ENCODE assay signal across 8 cellular contexts in genomic region chr14:57533214-57533613, GRCh38. TPM values are rescaled to one million over a fixed set of nuclear protein-coding genes. Genes with fewer than 3 reads are reported as not detected.
DNase-seq lines count a peak whose midpoint lies in the region; ATAC-seq, FAIRE-seq and TF ChIP-seq lines count a peak whose summit lies in the region.

No MANE protein-coding gene starts in this region.

- peaks cover 5% of the 10 kb centered on the region for H3K4me1 Mint-ChIP-seq in neural progenitor cell

- H3K27ac Mint-ChIP-seq in neural progenitor cell = no peak overlapping the region

- H4K8ac ChIP-seq in IMR-90 (ENCODE audit: low read depth in 2 of 2, low read length in 2 of 2) = no peak overlapping the region

- ATAC-seq in heart right ventricle (no peak), right cardiac atrium (no peak), IMR-90 (ENCODE audit: low read depth) (no peak), K562 (no peak), HG02571 (IDR thresholded peaks at IDR 0.05; ENCODE audit: unreplicated experiment) (no peak)

- no peaks in the 10 kb centered on the region for H3F3A ChIP-seq in neural progenitor cell (ENCODE audit: low read depth)

- WGBS in heart right ventricle, 2 donors = 63 to 78% methylated on average over 1 of the region's 1 CpG
- 71% methylated on average over 1 of the region's 1 CpG for WGBS in right cardiac atrium
- 83% methylated on average over 1 of the region's 1 CpG; no CpG with 5 or more reads in 1 of the 2 experiments for WGBS in IMR-90 (ENCODE audit: extremely low coverage in 2 of 2, insufficient read length in 1 of 2), 2 experiments
- 0% methylated on average over 1 of the region's 1 CpG for WGBS in K562 (ENCODE audit: insufficient coverage, low coverage, missing lambda C conversion rate)

- H3K4me2 ChIP-seq in IMR-90 (ENCODE audit: low read depth, low read length) (no peak overlapping the region), K562 (ENCODE audit: insufficient read depth, low read length) (no peak overlapping the region), neural progenitor cell (no peak overlapping the region)

- no peaks in the 10 kb centered on the region for H3K79me2 ChIP-seq in K562 (ENCODE audit: control insufficient read depth, insufficient read depth, low read length)
- no peaks in the 10 kb centered on the region for H3K79me2 ChIP-seq in neural progenitor cell (ENCODE audit: low read depth)

- H3K4ac ChIP-seq in IMR-90 (ENCODE audit: low read depth, low read length) = no peak overlapping the region

- TF ChIP-seq POLR2A in IMR-90 (IDR thresholded peaks at IDR 0.05; ENCODE audit: low read depth, low read length) (no peak), K562 (conservative IDR thresholded peaks at IDR 0.05) (no peak)

- H3K4me1 ChIP-seq in heart right ventricle (no peaks in the 10 kb centered on the region), right cardiac atrium (ENCODE audit: control insufficient read depth, insufficient read depth, low read length) (no peaks in the 10 kb centered on the region), IMR-90 (ENCODE audit: control insufficient read depth, insufficient read depth, low read length) (no peaks in the 10 kb centered on the region), K562 (replicated peaks in 1 of 2; ENCODE audit: control insufficient read depth in 2 of 2, insufficient read depth in 2 of 2, low read length in 2 of 2) (no peaks in the 10 kb centered on the region), neural progenitor cell (no peaks in the 10 kb centered on the region)

- no peak overlapping the region for H3K23ac ChIP-seq in IMR-90 (ENCODE audit: low read depth, low read length)

- H3K9me3 Mint-ChIP-seq in neural progenitor cell = peaks cover 3% of the 10 kb centered on the region

- no peak overlapping the region for H2BK20ac ChIP-seq in IMR-90 (ENCODE audit: low read depth, low read length)

- no peak overlapping the region for H2AK5ac ChIP-seq in IMR-90 (ENCODE audit: low read depth, low read length)

- dilution Hi-C loops in IMR-90 (cut with HindIII; ENCODE audit: low sequenced_read_pairs, unreplicated experiment) = no loop called here

- H3K36me3 Mint-ChIP-seq in neural progenitor cell = no peaks in the 10 kb centered on the region

- TF ChIP-seq RAD21 in IMR-90 (IDR thresholded peaks at IDR 0.05; ENCODE audit: low read length) = peak; percentile 35; the same call in 1 of the 2 replicates
- TF ChIP-seq RAD21 in K562 (CRISPR knock-in tag; conservative IDR thresholded peaks at IDR 0.05 in 1 of 2, IDR thresholded peaks at IDR 0.05 in 1 of 2) = peak in 1 of 2 experiments; percentile 36; a peak in 2 of 4 replicates

- no peak overlapping the region for H2AFZ ChIP-seq in IMR-90 (replicated peaks; ENCODE audit: low read length, poor library complexity)
- no peak overlapping the region for H2AFZ ChIP-seq in K562 (ENCODE audit: low read depth, low read length)
- H2AFZ ChIP-seq in neural progenitor cell (replicated peaks) = no peak overlapping the region

- H3K4me3 ChIP-seq in heart right ventricle = no peak overlapping the region
- no peak overlapping the region for H3K4me3 ChIP-seq in right cardiac atrium (ENCODE audit: low read length)
- H3K4me3 ChIP-seq in IMR-90 (ENCODE audit: insufficient read depth, low read depth, low read length) = no peak overlapping the region
- no peak overlapping the region for H3K4me3 ChIP-seq in K562
- H3K4me3 ChIP-seq in neural progenitor cell = no peak overlapping the region

- no peak overlapping the region for H2BK5ac ChIP-seq in IMR-90 (ENCODE audit: low read depth, low read length, poor library complexity, severe bottlenecking)

- H2BK120ac ChIP-seq in IMR-90 (ENCODE audit: low read depth, low read length) = no peak overlapping the region

- peaks cover 0 to 5% (median 0%) of the 10 kb centered on the region in 7 donors for H3K27me3 ChIP-seq in heart right ventricle
- H3K27me3 ChIP-seq in right cardiac atrium (ENCODE audit: control insufficient read depth, insufficient read depth) = no peaks in the 10 kb centered on the region
- no peaks in the 10 kb centered on the region for H3K27me3 ChIP-seq in IMR-90 (ENCODE audit: control insufficient read depth, insufficient read depth, low read length)
- no peaks in the 10 kb centered on the region for H3K27me3 ChIP-seq in K562 (ENCODE audit: control insufficient read depth in 2 of 2, insufficient read depth in 2 of 2, low read length in 2 of 2)
- no peaks in the 10 kb centered on the region for H3K27me3 ChIP-seq in neural progenitor cell

- TF ChIP-seq EP300 in K562 (IDR thresholded peaks at IDR 0.05; ENCODE audit: low read length) = no peak

- no peaks in the 10 kb centered on the region for H4K20me1 ChIP-seq in IMR-90 (ENCODE audit: insufficient read depth, low read length)
- no peaks in the 10 kb centered on the region for H4K20me1 ChIP-seq in K562 (replicated peaks; ENCODE audit: control insufficient read depth, insufficient read depth, low read length)
- H4K20me1 ChIP-seq in neural progenitor cell (ENCODE audit: low read depth) = no peaks in the 10 kb centered on the region

- peak in 7 of 9 donors; percentile 20 to 37 (median 28) for TF ChIP-seq CTCF in heart right ventricle (IDR thresholded peaks at IDR 0.05)
- TF ChIP-seq CTCF in IMR-90 (conservative IDR thresholded peaks at IDR 0.05; ENCODE audit: low read depth, low read length) = peak; percentile 35
- TF ChIP-seq CTCF in K562 (IDR thresholded peaks at IDR 0.05 in 2 of 3, conservative IDR thresholded peaks at IDR 0.05 in 1 of 3; ENCODE audit: insufficient read depth in 2 of 3, low read depth in 1 of 3, low read length in 3 of 3) = peak in 2 of 3 experiments; percentile 17 to 44; a peak in 3 of 6 replicates
- TF ChIP-seq CTCF in neural progenitor cell (IDR thresholded peaks at IDR 0.05) = peak; percentile 69

- H3K36me3 ChIP-seq in heart right ventricle (no peaks in the 10 kb centered on the region), IMR-90 (ENCODE audit: control insufficient read depth, insufficient read depth, low read length) (no peaks in the 10 kb centered on the region), K562 (ENCODE audit: control insufficient read depth, insufficient read depth, low read length) (no peaks in the 10 kb centered on the region), neural progenitor cell (no peaks in the 10 kb centered on the region)

- H3K9me1 ChIP-seq in IMR-90 (ENCODE audit: insufficient read depth, low read length) (no peaks in the 10 kb centered on the region), K562 (ENCODE audit: control insufficient read depth, insufficient read depth, low read length) (no peaks in the 10 kb centered on the region)

- H3K9me3 ChIP-seq in heart right ventricle (peaks cover 0 to 9% (median 0%) of the 10 kb centered on the region in 11 donors), right cardiac atrium (ENCODE audit: control insufficient read depth, low read length) (no peaks in the 10 kb centered on the region), IMR-90 (ENCODE audit: control insufficient read depth, insufficient read depth, low read length) (no peaks in the 10 kb centered on the region), K562 (replicated peaks; ENCODE audit: control insufficient read depth, insufficient read depth, low read depth, low read length) (no peaks in the 10 kb centered on the region), neural progenitor cell (ENCODE audit: low read depth) (no peaks in the 10 kb centered on the region)

- no peak overlapping the region for H3K18ac ChIP-seq in IMR-90 (ENCODE audit: low read depth, low read length)

- no peak for DNase-seq in heart right ventricle
- no peak for DNase-seq in right cardiac atrium
- no peak for DNase-seq in IMR-90
- DNase-seq in K562 (ENCODE audit: extremely low read depth in 1 of 4, low spot score in 3 of 4) = peak in 3 of 4 experiments; percentile 10 to 21 (median 12)
- DNase-seq in neural progenitor cell (ENCODE audit: low spot score) = peak; percentile 61
- no peak for DNase-seq in NCI-H1436 (lab: John Stamatoyannopoulos, UW)
- DNase-seq in activated effector memory CD4-positive, alpha-beta T cell treated with anti-CD3 and anti-CD28 coated beads, Interleukin-2, amount 50 U/mL, for 16 hours = no peak

- no peak overlapping the region for H3K4me3 Mint-ChIP-seq in neural progenitor cell

- in situ Hi-C loops in IMR-90 (cut with MboI; ENCODE audit: low sequenced_read_pairs) = no loop called here
- in situ Hi-C loops in K562 (cut with MboI) = no loop called here

- no peak overlapping the region for H4K5ac ChIP-seq in IMR-90 (ENCODE audit: low read depth, low read length)

- no peak overlapping the region for H4K91ac ChIP-seq in IMR-90 (ENCODE audit: insufficient read depth, low read depth, low read length)

- H2AK9ac ChIP-seq in IMR-90 (replicated peaks; ENCODE audit: low read depth, low read length, poor library complexity) = no peak overlapping the region

- H3K27ac ChIP-seq in heart right ventricle (no peak overlapping the region), right cardiac atrium (ENCODE audit: low read length) (no peak overlapping the region), IMR-90 (ENCODE audit: insufficient read depth, low read length) (no peak overlapping the region), K562 (ENCODE audit: extremely low read depth, low read depth, low read length) (no peak overlapping the region), neural progenitor cell (no peak overlapping the region)

- H3K27me3 Mint-ChIP-seq in neural progenitor cell (ENCODE audit: insufficient read depth, low read depth) = peaks cover 4% of the 10 kb centered on the region

- no peak overlapping the region for H2BK15ac ChIP-seq in IMR-90 (ENCODE audit: low read depth, low read length)

- no peak for FAIRE-seq in K562 (lab: Jason Lieb, UNC)

- no peak overlapping the region for H3K56ac ChIP-seq in IMR-90 (ENCODE audit: extremely low read depth, insufficient read depth, low read length)

- intact Hi-C loops in heart right ventricle (cut with DNase I) = no loop called here
- intact Hi-C loops in right cardiac atrium (cut with DNase I) = no loop called here
- intact Hi-C loops in IMR-90 (cut with micrococcal nuclease) = no loop called here
- intact Hi-C loops in K562 (cut with micrococcal nuclease) = loop anchor here (1.0 kb wide), 1 partner anchor 539 kb away; no protein-coding TSS in a partner anchor

- H3K9ac ChIP-seq in IMR-90 (ENCODE audit: low read depth, low read length) = no peak overlapping the region
- no peak overlapping the region for H3K9ac ChIP-seq in K562 (ENCODE audit: insufficient read depth in 1 of 2, low read depth in 2 of 2, low read length in 2 of 2)
- no peak overlapping the region for H3K9ac ChIP-seq in neural progenitor cell

- POLR2A ChIA-PET in IMR-90 (lab: Charles Lee; ENCODE audit: unreplicated experiment) (no interaction called here), K562 (lab: Yijun Ruan, JAX) (no interaction called here)

- BruUV-seq in IMR-90 (replicated peaks; lab: Mats Ljungman, UMichigan) = no TSS peak
- no TSS peak for BruUV-seq in K562 (replicated peaks; lab: Mats Ljungman, UMichigan)

- no peaks in the 10 kb centered on the region for H3K79me1 ChIP-seq in IMR-90 (ENCODE audit: low read depth in 1 of 2, low read length in 2 of 2)

- H3K14ac ChIP-seq in IMR-90 (replicated peaks; ENCODE audit: low read depth, low read length) = no peak overlapping the region

- CTCF ChIA-PET in IMR-90 (lab: Yijun Ruan, JAX) (interaction anchor here (1.0 kb wide), 1 partner anchor 16 kb away, joined by 3 read pairs; no protein-coding TSS in a partner anchor), K562 (lab: Yijun Ruan, JAX; ENCODE audit: low intra/inter-chr PET ratio) (no interaction called here)

RNA-seq across cellular contexts. Expression of gene CCDC198, which starts 39.6 kb away (rescaled TPM):
- total RNA-seq in heart right ventricle = not detected
- not detected for polyA plus RNA-seq in heart right ventricle
- total RNA-seq in right cardiac atrium = not detected
- polyA plus RNA-seq in right cardiac atrium = not detected
- not detected in 2 replicates for total RNA-seq in IMR-90 (2012; rRNA removed)
- not detected in 2 replicates for polyA plus RNA-seq in IMR-90 (2012; rRNA removed)
- not detected in 2 replicates for polyA plus RNA-seq in IMR-90 (2012; cell fraction: cytosol; rRNA removed)
- not detected in 2 replicates for polyA plus RNA-seq in IMR-90 (2012; cell fraction: nucleus; rRNA removed; ENCODE audit: low replicate concordance)
- total RNA-seq in K562 (2011; cell fraction: chromatin; rRNA removed; ENCODE audit: low replicate concordance) = not detected in 2 replicates
- total RNA-seq in K562 (2011; cell fraction: nucleolus; rRNA removed) = not detected in 2 replicates
- total RNA-seq in K562 (2011; cell fraction: nucleoplasm; rRNA removed) = not detected in 2 replicates
- not detected in 2 replicates for total RNA-seq in K562 (2014; rRNA removed)
- not detected in 2 replicates for total RNA-seq in K562 (2014; rRNA removed; fragmentation: Illumina TruSeq; extraction: Trizol)
- not detected in 2 replicates for total RNA-seq in K562 (2015; rRNA removed; fragmentation: Illumina TruSeq; extraction: Trizol)
- total RNA-seq in K562 (2021) = not detected in 2 replicates
- polyA plus RNA-seq in K562 (2011; rRNA removed) = not detected in 2 replicates
- not detected in 2 replicates for polyA plus RNA-seq in K562 (2011; cell fraction: cytosol; rRNA removed)
- not detected in 2 replicates for polyA plus RNA-seq in K562 (2011; cell fraction: nucleus; rRNA removed)
- not detected in 2 replicates for polyA plus RNA-seq in K562 (2012)
- not detected in 2 replicates for polyA plus RNA-seq in K562 (2014; fragmentation: Illumina TruSeq; extraction: Trizol)
- not detected for polyA plus RNA-seq in K562 (2014; fragmentation: Nextera tagmentation; extraction: Ambion mirVana)
- not detected in 2 replicates for polyA plus RNA-seq in K562 (2014; rRNA removed)
- polyA minus RNA-seq in K562 (2011; rRNA and poly(A)+ RNA removed) = not detected in 2 replicates
- not detected in 2 replicates for polyA minus RNA-seq in K562 (2011; cell fraction: cytosol; rRNA and poly(A)+ RNA removed)
- not detected in 2 replicates for polyA minus RNA-seq in K562 (2011; cell fraction: nucleus; rRNA and poly(A)+ RNA removed)
- not detected in 2 replicates for total RNA-seq in neural progenitor cell (ENCODE audit: low replicate concordance)

Comparison
In these comparisons a context has a peak if more than half of its experiments do, and no peak if none do; other contexts are left out.
1. DNase-seq: peak in K562 (3 of 4) and neural progenitor cell (single experiment); none in heart right ventricle (0 of 2), right cardiac atrium (0 of 3), IMR-90 (single experiment), NCI-H1436 (single experiment) and activated effector memory CD4-positive, alpha-beta T cell treated with anti-CD3 and anti-CD28 coated beads, Interleukin-2, amount 50 U/mL, for 16 hours (single experiment).
2. Peak in every context shown above with its lines, with median percentiles within 50 percentile points of each other: CTCF ChIP-seq.